Comparison of ENCODE assay signal across 14 cellular contexts in genomic region chr1:53621144-53621543, GRCh38.
"Had no signal": no experiment of that assay in that cellular context is flagged by ENCODE, and none has a peak within 500 bp of the region (broad histone marks: within the 10 kb centered on the region; RNA-seq: fewer than 3 reads in every experiment).

No MANE protein-coding gene starts in this region.

- H3K27me3 Mint-ChIP-seq: activated naive CD8-positive, alpha-beta T cell treated with anti-CD3 and anti-CD28 coated beads for 36 hours had no signal

- H3K9me3 Mint-ChIP-seq: activated naive CD8-positive, alpha-beta T cell treated with anti-CD3 and anti-CD28 coated beads for 36 hours; memory B cell had no signal

- H3K36me3 ChIP-seq: heart left ventricle, left lung, ovary, suprapubic skin had no signal

- H3K27ac ChIP-seq: brain microvascular endothelial cell, foreskin keratinocyte, heart left ventricle, left lung, ovary, suprapubic skin had no signal

- H3K4me1 Mint-ChIP-seq: activated naive CD8-positive, alpha-beta T cell treated with anti-CD3 and anti-CD28 coated beads for 36 hours; memory B cell had no signal

- H3K27me3 ChIP-seq: brain microvascular endothelial cell, dorsolateral prefrontal cortex, heart left ventricle, left lung, ovary, suprapubic skin had no signal

- DNase-seq: activated CD4-positive, alpha-beta T cell treated with anti-CD3 and anti-CD28 coated beads, Interleukin-2, amount 50 U/mL, for 48 hours; activated naive CD8-positive, alpha-beta T cell treated with anti-CD3 and anti-CD28 coated beads for 36 hours; brain microvascular endothelial cell; cerebellar nuclear complex; foreskin keratinocyte; ovary; small intestine; stimulated activated naive CD4-positive, alpha-beta T cell; T-helper 9 cell had no signal

- H3K4me3 Mint-ChIP-seq: activated naive CD8-positive, alpha-beta T cell treated with anti-CD3 and anti-CD28 coated beads for 36 hours; memory B cell had no signal

- ATAC-seq: foreskin keratinocyte, heart left ventricle, left lung had no signal

- H3K36me3 Mint-ChIP-seq: activated naive CD8-positive, alpha-beta T cell treated with anti-CD3 and anti-CD28 coated beads for 36 hours; memory B cell had no signal

- H3K4me1 ChIP-seq: foreskin keratinocyte, left lung had no signal

- H3K27ac Mint-ChIP-seq: activated naive CD8-positive, alpha-beta T cell treated with anti-CD3 and anti-CD28 coated beads for 36 hours; memory B cell had no signal

- H3K4me3 ChIP-seq: heart left ventricle, left lung, ovary, suprapubic skin had no signal

- H3K9me3 ChIP-seq: left lung, ovary, suprapubic skin had no signal
